8 cellular contexts compared by ENCODE assay signal in the genomic region with DNA sequence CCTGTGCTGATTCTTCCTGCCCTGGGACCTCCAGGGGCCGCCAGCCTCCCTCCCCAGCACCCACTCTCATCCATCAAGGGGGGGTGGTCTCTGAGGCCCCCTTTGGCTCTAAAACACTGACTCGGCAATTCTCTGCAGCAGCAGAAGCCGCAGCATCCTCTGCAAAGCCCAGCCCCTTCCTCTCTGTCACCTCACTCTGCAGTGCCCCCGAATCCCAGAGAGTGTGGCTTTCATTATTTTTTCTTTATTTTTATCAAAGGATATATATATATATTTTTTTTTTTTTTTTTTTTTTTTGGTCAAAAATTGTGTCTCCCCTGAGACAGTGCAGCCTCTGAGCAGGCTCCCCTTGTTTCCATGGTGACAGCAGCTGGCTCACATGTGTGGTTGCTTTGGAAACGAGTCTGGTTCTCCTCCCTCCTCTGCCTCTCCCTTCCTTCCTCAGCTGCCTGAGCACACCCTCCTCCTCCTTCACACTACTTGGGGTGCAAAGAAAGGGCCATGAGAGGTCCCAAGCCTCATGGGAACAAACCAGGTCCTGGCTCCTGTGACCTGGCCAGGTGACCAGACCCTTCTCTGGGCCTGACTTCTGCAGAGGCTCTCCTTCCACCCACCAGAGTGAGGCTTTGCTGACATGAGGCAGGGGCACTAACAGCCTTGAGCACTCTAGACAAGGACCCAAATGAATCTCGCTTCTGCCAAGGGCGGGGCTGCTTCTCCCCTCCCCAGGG.
DNase-seq lines count a peak whose midpoint lies in the region; ATAC-seq and TF ChIP-seq lines count a peak whose summit lies in the region.

No MANE protein-coding gene starts in this region.

- H3K9me3 Mint-ChIP-seq in dendritic cell treated with granulocyte-macrophage colony-stimulating factor and Interleukin-4, amounts not matched to agents 40 ng/mL and 50 ng/mL, for 4 days = no peaks in the 10 kb centered on the region
- H3K9me3 Mint-ChIP-seq in neural crest cell = no peaks in the 10 kb centered on the region

- peak; percentile 69 for DNase-seq in EH (ENCODE audit: low read depth)
- DNase-seq in T-helper 9 cell = peak; percentile 66
- DNase-seq in neural crest cell (ENCODE audit: low read depth, low spot score) = no peak

- peaks cover 72% of the 10 kb centered on the region for H3K4me1 Mint-ChIP-seq in dendritic cell treated with granulocyte-macrophage colony-stimulating factor and Interleukin-4, amounts not matched to agents 40 ng/mL and 50 ng/mL, for 4 days (ENCODE audit: low read depth)
- peaks cover 77% of the 10 kb centered on the region for H3K4me1 Mint-ChIP-seq in neural crest cell

- peak overlapping the region; percentile 42 for H3K27ac Mint-ChIP-seq in dendritic cell treated with granulocyte-macrophage colony-stimulating factor and Interleukin-4, amounts not matched to agents 40 ng/mL and 50 ng/mL, for 4 days
- H3K27ac Mint-ChIP-seq in neural crest cell (ENCODE audit: unreplicated experiment) = peak overlapping the region; percentile 95

- H3K4me3 Mint-ChIP-seq in dendritic cell treated with granulocyte-macrophage colony-stimulating factor and Interleukin-4, amounts not matched to agents 40 ng/mL and 50 ng/mL, for 4 days = no peak overlapping the region
- H3K4me3 Mint-ChIP-seq in neural crest cell = peak overlapping the region; percentile 72

- peaks cover 44% of the 10 kb centered on the region for H3K27me3 Mint-ChIP-seq in dendritic cell treated with granulocyte-macrophage colony-stimulating factor and Interleukin-4, amounts not matched to agents 40 ng/mL and 50 ng/mL, for 4 days
- H3K27me3 Mint-ChIP-seq in neural crest cell (ENCODE audit: low read depth) = no peaks in the 10 kb centered on the region

- intact Hi-C loops in dendritic cell treated with granulocyte-macrophage colony-stimulating factor and Interleukin-4, amounts not matched to agents 40 ng/mL and 50 ng/mL, for 4 days (cut with micrococcal nuclease) = no loop called here

- no peaks in the 10 kb centered on the region for H3K36me3 Mint-ChIP-seq in dendritic cell treated with granulocyte-macrophage colony-stimulating factor and Interleukin-4, amounts not matched to agents 40 ng/mL and 50 ng/mL, for 4 days (ENCODE audit: low read depth)
- H3K36me3 Mint-ChIP-seq in neural crest cell (ENCODE audit: low read depth) = no peaks in the 10 kb centered on the region

- no peak for TF ChIP-seq CTCF in neural crest cell (conservative IDR thresholded peaks at IDR 0.05)

- ATAC-seq in HG02981 (IDR thresholded peaks at IDR 0.05; ENCODE audit: unreplicated experiment) = peak; percentile 72
- no peak for ATAC-seq in HG02678 (IDR thresholded peaks at IDR 0.05; ENCODE audit: unreplicated experiment)
- ATAC-seq in HG02840 (IDR thresholded peaks at IDR 0.05; ENCODE audit: low FRiP score, unreplicated experiment) = no peak
- ATAC-seq in GM21576 (IDR thresholded peaks at IDR 0.05; ENCODE audit: unreplicated experiment) = no peak
